Comparison of ENCODE assay signal across 8 cellular contexts in the genomic region with DNA sequence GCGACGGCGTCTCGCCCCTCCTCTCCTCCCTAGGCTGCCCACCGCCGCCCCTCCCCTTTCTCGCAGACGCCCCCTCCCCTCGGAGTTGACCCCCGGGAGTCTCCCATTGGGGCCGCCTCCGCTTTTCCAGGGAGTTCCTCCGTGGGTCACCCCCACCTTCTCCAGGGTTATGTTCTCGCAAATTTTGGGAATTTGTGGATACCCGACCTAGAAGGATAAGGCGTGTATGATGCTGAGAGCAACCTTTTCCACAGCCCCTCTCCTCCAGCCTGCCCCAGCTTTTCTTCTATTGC. TPM values are rescaled to one million over a fixed set of nuclear protein-coding genes. Genes with fewer than 3 reads are reported as not detected.
DNase-seq lines count a peak whose midpoint lies in the region; ATAC-seq and TF ChIP-seq lines count a peak whose summit lies in the region.

No MANE protein-coding gene starts in this region.

- CTCF ChIA-PET in AG04450 (lab: Charles Lee), result interaction anchor here (3.8 kb wide), 1 partner anchor 47 kb away, joined by 12 read pairs; no protein-coding TSS in a partner anchor

- no peaks in the 10 kb centered on the region for H3K36me3 ChIP-seq in NT2/D1 (ENCODE audit: insufficient read depth, insufficient read length, low read length)
- H3K36me3 ChIP-seq in effector memory CD4-positive, alpha-beta T cell (ENCODE audit: control insufficient read depth, insufficient read depth, low read length), result no peaks in the 10 kb centered on the region

- H3K9ac ChIP-seq in NT2/D1 (ENCODE audit: insufficient read length, low read depth), result peak overlapping the region; percentile 67

- H3K27me3 Mint-ChIP-seq in naive B cell, result peaks cover 28 to 37% (median 29%) of the 10 kb centered on the region in 3 donors

- peaks cover 0 to 14% of the 10 kb centered on the region in 2 donors for H3K36me3 Mint-ChIP-seq in naive B cell

- peak overlapping the region; percentile 89 to 98 (median 96) for H3K4me3 Mint-ChIP-seq in naive B cell

- no peak for ATAC-seq in naive B cell (ENCODE audit: low read depth in 2 of 2)
- no peak for ATAC-seq in HG03139 (IDR thresholded peaks at IDR 0.05; ENCODE audit: unreplicated experiment)
- no peak for ATAC-seq in GM18517 (IDR thresholded peaks at IDR 0.05; ENCODE audit: unreplicated experiment)

- H3K4me3 ChIP-seq in AG04450 (ENCODE audit: low read depth, low read length) (peak overlapping the region; percentile 70), NT2/D1 (ENCODE audit: insufficient read length, low read depth) (peak overlapping the region; percentile 36)
- peak overlapping the region; percentile 83 for H3K4me3 ChIP-seq in effector memory CD4-positive, alpha-beta T cell (ENCODE audit: insufficient read depth, low read depth, low read length, poor library complexity, severe bottlenecking)

- H3K27ac ChIP-seq in AG04450 (ENCODE audit: low read depth, low read length), result peak overlapping the region; percentile 82
- H3K27ac ChIP-seq in effector memory CD4-positive, alpha-beta T cell (ENCODE audit: insufficient read depth, low read length, poor library complexity, severe bottlenecking), result peak overlapping the region; percentile 96

- no peak for TF ChIP-seq CTCF in AG04450 (IDR thresholded peaks at IDR 0.05; ENCODE audit: low read depth, low read length)

- H3K27me3 ChIP-seq in AG04450 (ENCODE audit: control insufficient read depth, insufficient read depth, low read length) (no peaks in the 10 kb centered on the region), NT2/D1 (ENCODE audit: insufficient read depth, insufficient read length) (no peaks in the 10 kb centered on the region)
- no peaks in the 10 kb centered on the region for H3K27me3 ChIP-seq in effector memory CD4-positive, alpha-beta T cell (replicated peaks; ENCODE audit: control insufficient read depth, insufficient read depth, low read length, poor library complexity, severe bottlenecking)

- DNase-seq in AG04450 (ENCODE audit: low read depth, low spot score) (no peak), NT2/D1 (ENCODE audit: low read depth, low spot score) (no peak), naive B cell (no peak), ecto neural progenitor cell (ENCODE audit: low spot score) (no peak), AG20443 (ENCODE audit: low spot score) (no peak)
- DNase-seq in effector memory CD4-positive, alpha-beta T cell, result no peak

- H3K27ac Mint-ChIP-seq in naive B cell, result peak overlapping the region; percentile 54 to 94 (median 89)

- H3K4me1 Mint-ChIP-seq in naive B cell, result peaks cover 11 to 33% (median 22%) of the 10 kb centered on the region in 3 donors

- POLR2A ChIA-PET in AG04450 (lab: Yijun Ruan, JAX), result interaction anchor here (0.7 to 2.3 kb wide), 7 partner anchors 9 to 49 kb away, joined by 3 to 13 read pairs (median 6); no protein-coding TSS in a partner anchor

- peaks cover 0 to 16% (median 7%) of the 10 kb centered on the region in 7 donors for H3K9me3 Mint-ChIP-seq in naive B cell

- no peaks in the 10 kb centered on the region for H3K4me1 ChIP-seq in NT2/D1 (ENCODE audit: insufficient read depth, insufficient read length)
- peaks cover 18% of the 10 kb centered on the region for H3K4me1 ChIP-seq in effector memory CD4-positive, alpha-beta T cell (ENCODE audit: control insufficient read depth, insufficient read depth, low read length, poor library complexity, severe bottlenecking)

- H3K9me3 ChIP-seq in AG04450 (ENCODE audit: control insufficient read depth, insufficient read depth, low read length) (no peaks in the 10 kb centered on the region), NT2/D1 (ENCODE audit: insufficient read depth, low read length) (no peaks in the 10 kb centered on the region)
- H3K9me3 ChIP-seq in effector memory CD4-positive, alpha-beta T cell (ENCODE audit: control insufficient read depth, low read length), result no peaks in the 10 kb centered on the region

RNA-seq across cellular contexts. Expression of gene RCBTB2, which starts 0.3 kb away (rescaled TPM):
- polyA plus RNA-seq in AG04450 (2011; rRNA removed), result 8.6 and 10.9 TPM in 2 replicates
- polyA minus RNA-seq in AG04450 (2011; rRNA and poly(A)+ RNA removed), result 5.8 and 7.2 TPM in 2 replicates
- 1 to 10 TPM in 5 of 6 donors, not detected in 1; 2.0 to 4.2 (median 2.1) TPM for polyA plus RNA-seq in naive B cell (ENCODE audit: low read depth in 6 of 6)
